In the genomic region with DNA sequence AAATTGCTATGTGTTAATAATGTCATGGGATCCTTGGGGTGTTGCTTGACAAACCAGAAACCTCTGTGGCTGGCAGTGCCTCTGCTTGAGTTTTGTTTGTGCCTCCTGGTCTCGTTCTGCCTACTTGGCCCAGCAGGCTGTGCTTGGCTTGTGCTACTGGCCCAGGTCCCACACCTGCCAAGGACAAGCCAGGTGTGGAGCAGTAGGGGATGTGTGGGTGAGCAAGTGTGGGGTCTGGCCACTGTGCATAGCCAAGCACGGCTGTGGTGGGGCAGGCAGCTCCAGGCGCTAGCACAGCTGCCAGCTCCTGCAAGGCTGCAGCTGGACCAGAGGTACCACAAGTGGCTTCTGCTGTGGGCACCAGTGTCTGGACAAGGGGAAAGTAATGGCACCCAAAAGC, we compare ENCODE assay signal across 32 cellular contexts.
"Had no signal": no experiment of that assay in that cellular context is flagged by ENCODE, and none has a peak within 500 bp of the region (broad histone marks: within the 10 kb centered on the region; RNA-seq: fewer than 3 reads in every experiment).

No MANE protein-coding gene starts in this region.

- H3K9me3 Mint-ChIP-seq: T-helper 1 cell treated with Interleukin-12 subunit alpha and Interleukin-12 subunit beta and Interleukin-4 antibody, amounts not matched to agents 30 μg/mL and 1 μg/mL, for 36 hours had no signal

- H3K4me3 ChIP-seq: K562, SJSA1 had no signal

- H3K36me3 ChIP-seq: SJSA1 had no signal

- H3K27ac ChIP-seq: SJSA1 had no signal

- DNase-seq: activated CD4-positive, alpha-beta memory T cell treated with anti-CD3 and anti-CD28 coated beads for 36 hours; activated CD4-positive, alpha-beta T cell treated with anti-CD3 and anti-CD28 coated beads for 4 hours; activated CD4-positive, alpha-beta T cell treated with anti-CD3 and anti-CD28 coated beads, Interleukin-2, amount 50 U/mL, for 1 hour; activated CD8-positive, alpha-beta memory T cell treated with anti-CD3 and anti-CD28 coated beads, Interleukin-2, amount 50 U/mL, for 4 hours; activated gamma-delta T cell treated with Interleukin-2 at 50 U/mL for 16 hours; activated naive CD4-positive, alpha-beta T cell treated with anti-CD3 and anti-CD28 coated beads for 36 hours; activated T-cell treated with anti-CD3 and anti-CD28 coated beads for 4 hours; activated T-cell treated with anti-CD3 and anti-CD28 coated beads, Interleukin-2, amount 50 U/mL, for 4 hours; anterior cingulate cortex; caudate nucleus; IMR-90; Karpas-422; NCI-H1105; NCI-H1417 treated with DMSO at 0.1 percent for 48 hours; NCI-H187 treated with DMSO at 0.1 percent for 48 hours; NCI-H2081 treated with DMSO at 0.1 percent for 48 hours; NCI-H345; NCI-H510A; NCI-H526; NCI-H748 treated with DMSO at 0.1 percent for 48 hours; SHP77 treated with DMSO at 0.1 percent for 48 hours; SK-N-SH had no signal

- H3K4me1 ChIP-seq: SJSA1 had no signal

- H3K27me3 ChIP-seq: SJSA1 had no signal

- H3K36me3 Mint-ChIP-seq: activated CD4-positive, alpha-beta memory T cell treated with anti-CD3 and anti-CD28 coated beads for 36 hours; activated naive CD4-positive, alpha-beta T cell treated with anti-CD3 and anti-CD28 coated beads, Interleukin-2, amount 50 U/mL, for 72 hours; brain; WTC11 had no signal

- H3K9me3 ChIP-seq: SJSA1, SK-N-SH had no signal

- H3K4me3 Mint-ChIP-seq: activated CD4-positive, alpha-beta memory T cell treated with anti-CD3 and anti-CD28 coated beads for 36 hours; activated naive CD4-positive, alpha-beta T cell treated with anti-CD3 and anti-CD28 coated beads for 36 hours; activated T-cell treated with anti-CD3 and anti-CD28 coated beads, Interleukin-2, amount 50 U/mL, for 4 hours; activated T-helper 1 cell treated with anti-CD3 and anti-CD28 coated beads, Interleukin-12 subunit alpha, Interleukin-12 subunit beta, Interleukin-2, Interleukin-4 antibody, amounts not matched to agents 30 ng/mL and 10 ng/mL and 1 ng/mL, durations not matched to agents 14 hours and 24 hours and 36 hours; brain; T-helper 1 cell treated with Interleukin-12 subunit alpha and Interleukin-12 subunit beta and Interleukin-4 antibody, amounts not matched to agents 30 μg/mL and 1 μg/mL, for 36 hours; T-helper 2 cell treated with Interferon-gamma antibody and Interleukin-4, amounts not matched to agents 5 μg/mL and 100 μg/mL, for 36 hours; WTC11 had no signal

- ATAC-seq: activated CD4-positive, CD25-positive, alpha-beta regulatory T cell treated with anti-CD3 and anti-CD28 coated beads, Interleukin-2, amount 50 U/mL, for 24 hours; activated naive CD4-positive, alpha-beta T cell treated with anti-CD3 and anti-CD28 coated beads, Interleukin-2, amount 50 U/mL, for 72 hours; activated T-cell treated with anti-CD3 and anti-CD28 coated beads, Interleukin-2, amount 50 U/mL, for 4 hours; K562; Panc1; WTC11 had no signal

- H3K27ac Mint-ChIP-seq: activated CD4-positive, alpha-beta memory T cell treated with anti-CD3 and anti-CD28 coated beads for 36 hours; activated naive CD4-positive, alpha-beta T cell treated with anti-CD3 and anti-CD28 coated beads for 36 hours; activated naive CD4-positive, alpha-beta T cell treated with anti-CD3 and anti-CD28 coated beads, Interleukin-2, amount 50 U/mL, for 72 hours; activated T-helper 1 cell treated with anti-CD3 and anti-CD28 coated beads, Interleukin-12 subunit alpha, Interleukin-12 subunit beta, Interleukin-2, Interleukin-4 antibody, amounts not matched to agents 30 ng/mL and 10 ng/mL and 1 ng/mL, durations not matched to agents 14 hours and 24 hours and 36 hours; brain; T-helper 1 cell treated with Interleukin-12 subunit alpha and Interleukin-12 subunit beta and Interleukin-4 antibody, amounts not matched to agents 30 μg/mL and 1 μg/mL, for 36 hours; T-helper 2 cell treated with Interferon-gamma antibody and Interleukin-4, amounts not matched to agents 5 μg/mL and 100 μg/mL, for 36 hours; WTC11 had no signal

- H3K27me3 Mint-ChIP-seq: activated CD4-positive, alpha-beta memory T cell treated with anti-CD3 and anti-CD28 coated beads for 36 hours; brain had no signal
